In the genomic region with DNA sequence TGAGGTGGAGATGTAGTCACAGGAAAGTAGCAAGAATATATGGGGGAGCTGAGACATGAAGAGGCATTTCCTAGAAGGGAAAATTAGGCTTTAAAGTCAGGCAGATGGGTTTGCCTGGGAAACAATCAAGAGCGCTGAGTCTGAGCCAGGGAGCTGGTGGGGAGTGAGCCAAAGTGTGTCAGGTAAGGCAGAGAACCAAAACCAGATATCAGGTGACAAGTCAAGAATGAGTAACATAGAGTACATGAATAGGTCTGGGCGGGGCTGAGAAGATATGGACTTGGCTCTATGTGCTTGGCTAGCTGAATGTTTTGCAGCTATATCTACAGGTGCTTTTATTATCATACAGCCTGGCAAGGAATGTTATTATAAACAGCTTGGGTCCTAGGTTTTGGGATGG, we compare ENCODE assay signal across 32 cellular contexts. TPM values are rescaled to one million over a fixed set of nuclear protein-coding genes. Genes with fewer than 3 reads are reported as not detected.
DNase-seq lines count a peak whose midpoint lies in the region; ATAC-seq, FAIRE-seq and TF ChIP-seq lines count a peak whose summit lies in the region.
"Had no signal": no experiment of that assay in that cellular context is flagged by ENCODE, and none has a peak within 500 bp of the region (broad histone marks: within the 10 kb centered on the region; RNA-seq: fewer than 3 reads in every experiment).

No MANE protein-coding gene starts in this region.

- no peaks in the 10 kb centered on the region for H3K36me3 Mint-ChIP-seq in natural killer cell treated with Interleukin-12 subunit alpha and Interleukin-12 subunit beta and Interleukin-15 and Interleukin-18, amount 100 ng/mL, for 72 hours
- peaks cover 7% of the 10 kb centered on the region for H3K36me3 Mint-ChIP-seq in natural killer cell
- H3K36me3 Mint-ChIP-seq: activated CD8-positive, alpha-beta memory T cell treated with anti-CD3 and anti-CD28 coated beads, Interleukin-2, amount 10 ng/mL, durations not matched to agents 7 days and 5 days had no signal

- H3K4me1 Mint-ChIP-seq in natural killer cell treated with Interleukin-12 subunit alpha and Interleukin-12 subunit beta and Interleukin-15 and Interleukin-18, amount 100 ng/mL, for 72 hours (ENCODE audit: low read depth in 2 of 2): peaks cover 24 to 26% of the 10 kb centered on the region in 2 donors
- H3K4me1 Mint-ChIP-seq in natural killer cell: peaks cover 41 to 45% of the 10 kb centered on the region in 2 donors
- H3K4me1 Mint-ChIP-seq: activated CD8-positive, alpha-beta memory T cell treated with anti-CD3 and anti-CD28 coated beads, Interleukin-2, amount 10 ng/mL, durations not matched to agents 7 days and 5 days; nephron progenitor cell had no signal

- intact Hi-C loops in natural killer cell (cut with micrococcal nuclease): loop anchor here (2.0 kb wide), 1 partner anchor 106 kb away; no protein-coding TSS in a partner anchor

- peak overlapping the region; percentile 12 to 36 for H3K27ac Mint-ChIP-seq in natural killer cell treated with Interleukin-12 subunit alpha and Interleukin-12 subunit beta and Interleukin-15 and Interleukin-18, amount 100 ng/mL, for 72 hours
- H3K27ac Mint-ChIP-seq in natural killer cell: peak overlapping the region in 1 of 2 donors; percentile 46
- H3K27ac Mint-ChIP-seq: activated B cell treated with CpG ODN at 0.5 μM for 24 hours; activated CD8-positive, alpha-beta memory T cell treated with anti-CD3 and anti-CD28 coated beads, Interleukin-2, amount 10 ng/mL, durations not matched to agents 7 days and 5 days; activated naive CD8-positive, alpha-beta T cell treated with anti-CD3 and anti-CD28 coated beads, Interleukin-2, amount 50 U/mL, for 24 hours; activated T-cell treated with anti-CD3 and anti-CD28 coated beads, Interleukin-2, amount 50 U/mL, for 72 hours; HFFc6; nephron progenitor cell had no signal

- H3K9me3 Mint-ChIP-seq in natural killer cell treated with Interleukin-12 subunit alpha and Interleukin-12 subunit beta and Interleukin-15 and Interleukin-18, amount 100 ng/mL, for 72 hours: no peaks in the 10 kb centered on the region
- H3K9me3 Mint-ChIP-seq in natural killer cell: no peaks in the 10 kb centered on the region
- H3K9me3 Mint-ChIP-seq: activated B cell treated with CpG ODN at 0.5 μM for 24 hours; activated naive CD8-positive, alpha-beta T cell treated with anti-CD3 and anti-CD28 coated beads, Interleukin-2, amount 50 U/mL, for 24 hours; activated T-cell treated with anti-CD3 and anti-CD28 coated beads, Interleukin-2, amount 50 U/mL, for 72 hours; nephron progenitor cell had no signal

- H3K36me3 ChIP-seq in RWPE2 (ENCODE audit: low read depth) (no peaks in the 10 kb centered on the region), hepatocyte (replicated peaks; ENCODE audit: insufficient read depth, low read depth) (no peaks in the 10 kb centered on the region)
- H3K36me3 ChIP-seq: BE2C, upper lobe of left lung had no signal

- H3K4me2 ChIP-seq in hepatocyte: no peak overlapping the region

- H3K4me3 Mint-ChIP-seq in natural killer cell treated with Interleukin-12 subunit alpha and Interleukin-12 subunit beta and Interleukin-15 and Interleukin-18, amount 100 ng/mL, for 72 hours: no peak overlapping the region
- no peak overlapping the region for H3K4me3 Mint-ChIP-seq in natural killer cell
- H3K4me3 Mint-ChIP-seq: activated B cell treated with CpG ODN at 0.5 μM for 24 hours; activated CD8-positive, alpha-beta memory T cell treated with anti-CD3 and anti-CD28 coated beads, Interleukin-2, amount 10 ng/mL, durations not matched to agents 7 days and 5 days; activated naive CD8-positive, alpha-beta T cell treated with anti-CD3 and anti-CD28 coated beads, Interleukin-2, amount 50 U/mL, for 24 hours; activated T-cell treated with anti-CD3 and anti-CD28 coated beads, Interleukin-2, amount 50 U/mL, for 72 hours; HFFc6; nephron progenitor cell had no signal

- FAIRE-seq in frontal cortex (lab: Jason Lieb, UNC): no peak

- H3K27ac ChIP-seq in RWPE2 (ENCODE audit: poor library complexity, severe bottlenecking) (peak overlapping the region; percentile 49), hepatocyte (peak overlapping the region; percentile 33)
- H3K27ac ChIP-seq: SK-N-MC had no signal

- no peak overlapping the region for H2AFZ ChIP-seq in hepatocyte

- H3K4me1 ChIP-seq in RWPE2 (ENCODE audit: insufficient read depth, poor library complexity, severe bottlenecking) (peaks cover 31% of the 10 kb centered on the region), hepatocyte (ENCODE audit: insufficient read depth) (no peaks in the 10 kb centered on the region)
- H3K4me1 ChIP-seq: BE2C had no signal

- no peaks in the 10 kb centered on the region for H3K27me3 Mint-ChIP-seq in natural killer cell treated with Interleukin-12 subunit alpha and Interleukin-12 subunit beta and Interleukin-15 and Interleukin-18, amount 100 ng/mL, for 72 hours
- H3K27me3 Mint-ChIP-seq in natural killer cell (ENCODE audit: low read depth in 2 of 2): no peaks in the 10 kb centered on the region

- H3K79me2 ChIP-seq in hepatocyte: no peaks in the 10 kb centered on the region

- no peak for DNase-seq in natural killer cell treated with Interleukin-12 subunit alpha and Interleukin-12 subunit beta and Interleukin-15 and Interleukin-18, amount 100 ng/mL, for 72 hours (ENCODE audit: low spot score)
- no peak for DNase-seq in natural killer cell
- no peak for DNase-seq in RWPE2 (ENCODE audit: low spot score)
- DNase-seq in hepatocyte (ENCODE audit: low spot score): peak; percentile 41
- no peak for DNase-seq in NCI-H2196 treated with DMSO at 0.1 percent for 48 hours (lab: John Stamatoyannopoulos, UW; ENCODE audit: unreplicated experiment)
- DNase-seq in frontal cortex (ENCODE audit: low spot score in 2 of 2): no peak
- no peak for DNase-seq in NCI-H82 (lab: John Stamatoyannopoulos, UW)
- DNase-seq in kidney glomerular epithelial cell (lab: John Stamatoyannopoulos, UW): no peak
- DNase-seq: activated B cell treated with CpG ODN at 0.5 μM for 24 hours; activated CD8-positive, alpha-beta memory T cell treated with anti-CD3 and anti-CD28 coated beads, Interleukin-2, amount 10 ng/mL, durations not matched to agents 7 days and 5 days; activated naive CD4-positive, alpha-beta T cell; cerebellar nuclear complex; DMS153; HFFc6; hippocampal formation; retina; stimulated activated naive CD4-positive, alpha-beta T cell had no signal

- no peak for ATAC-seq in natural killer cell treated with Interleukin-12 subunit alpha and Interleukin-12 subunit beta and Interleukin-15 and Interleukin-18, amount 100 ng/mL, for 72 hours
- ATAC-seq in natural killer cell (no peak), RWPE2 (ENCODE audit: low read depth) (peak; percentile 78)
- ATAC-seq: activated CD8-positive, alpha-beta memory T cell treated with anti-CD3 and anti-CD28 coated beads, Interleukin-2, amount 10 ng/mL, durations not matched to agents 7 days and 5 days; activated naive CD8-positive, alpha-beta T cell treated with anti-CD3 and anti-CD28 coated beads, Interleukin-2, amount 50 U/mL, for 24 hours; left colon had no signal

- H3K4me3 ChIP-seq in RWPE2 (ENCODE audit: severe bottlenecking) (no peak overlapping the region), hepatocyte (no peak overlapping the region)
- H3K4me3 ChIP-seq: GM12878, mucosa of descending colon, SK-N-MC, skin epidermis, upper lobe of left lung had no signal

- no peaks in the 10 kb centered on the region for H3K27me3 ChIP-seq in RWPE2 (ENCODE audit: insufficient read depth, poor library complexity, severe bottlenecking)
- H3K27me3 ChIP-seq in hepatocyte: no peaks in the 10 kb centered on the region
- H3K27me3 ChIP-seq: BE2C, upper lobe of left lung had no signal

- WGBS in hepatocyte (ENCODE audit: low lambda C conversion rate, missing lambda C conversion rate): 95% methylated on average over 2 of the region's 2 CpGs

- H4K20me1 ChIP-seq in hepatocyte (ENCODE audit: insufficient read depth, poor library complexity, severe bottlenecking): no peaks in the 10 kb centered on the region

- H3K9me3 ChIP-seq in RWPE2 (ENCODE audit: severe bottlenecking) (no peaks in the 10 kb centered on the region), hepatocyte (ENCODE audit: low read depth) (no peaks in the 10 kb centered on the region)
- H3K9me3 ChIP-seq: BE2C, mucosa of descending colon, upper lobe of left lung had no signal

- TF ChIP-seq CTCF in natural killer cell (IDR thresholded peaks at IDR 0.05): no peak
- TF ChIP-seq CTCF in RWPE2 (IDR thresholded peaks at IDR 0.05; ENCODE audit: poor library complexity, severe bottlenecking): no peak
- no peak for TF ChIP-seq CTCF in hepatocyte (IDR thresholded peaks at IDR 0.05; ENCODE audit: poor library complexity)

- no peaks in the 10 kb centered on the region for H3K9me2 ChIP-seq in hepatocyte (replicated peaks; ENCODE audit: insufficient read depth)

RNA-seq across cellular contexts. Expression of gene GPR141, which starts 49.3 kb away (rescaled TPM):
- 1 to 10 TPM in 1 of 2 donors, not detected in 1; 1.2 TPM for total RNA-seq in natural killer cell treated with Interleukin-12 subunit alpha and Interleukin-12 subunit beta and Interleukin-15 and Interleukin-18, amount 100 ng/mL, for 72 hours
- 10 to 100 TPM; 30.2 to 68.1 (median 55.2) TPM for total RNA-seq in natural killer cell
- total RNA-seq in hepatocyte: not detected in 2 replicates
- polyA plus RNA-seq in hepatocyte: not detected in 2 replicates
- total RNA-seq in frontal cortex: not detected
- total RNA-seq: A673; activated B cell treated with CpG ODN at 0.5 μM for 24 hours; activated T-cell treated with anti-CD3 and anti-CD28 coated beads, Interleukin-2, amount 50 U/mL, for 72 hours; HFFc6; HT1080; mammary epithelial cell; osteocyte; T-helper 1 cell treated with Interleukin-12 subunit alpha and Interleukin-12 subunit beta and Interleukin-4 antibody, amounts not matched to agents 30 ng/mL and 1 ng/mL, for 36 hours had no signal
- polyA plus RNA-seq: mammary epithelial cell had no signal

Comparison
In these comparisons a context has a peak if more than half of its experiments do, and no peak if none do; other contexts are left out.
1. RNA of gene GPR141, which starts 49.3 kb away (total RNA-seq): 30.2 to 68.1 TPM in natural killer cell; 1.2 TPM in natural killer cell treated with Interleukin-12 subunit alpha and Interleukin-12 subunit beta and Interleukin-15 and Interleukin-18, amount 100 ng/mL, for 72 hours, not detected in hepatocyte and not detected in frontal cortex (single experiment); every median in the first group is over 10 times any median in the second.